In genomic region chr2:105681927-105682326, GRCh38 we compare ENCODE assay signal across 24 cellular contexts.
"Had no signal": no experiment of that assay in that cellular context is flagged by ENCODE, and none has a peak within 500 bp of the region (broad histone marks: within the 10 kb centered on the region; RNA-seq: fewer than 3 reads in every experiment).

No MANE protein-coding gene starts in this region.

- H3K4me3 Mint-ChIP-seq: immature natural killer cell; naive thymus-derived CD8-positive, alpha-beta T cell; nephron; neural crest cell; stimulated activated memory B cell treated with anti-CD40 and anti-IgM and Interleukin-4, amounts not matched to agents 10 μg/mL and 1 μg/mL and 100 μg/mL, for 72 hours; stimulated activated naive CD8-positive, alpha-beta T cell treated with anti-CD3 and anti-CD28 coated beads, Interleukin-15, amount 100 ng/mL, for 72 hours; type B pancreatic cell had no signal

- H3K4me1 Mint-ChIP-seq: immature natural killer cell; nephron; stimulated activated memory B cell treated with anti-CD40 and anti-IgM and Interleukin-4, amounts not matched to agents 10 μg/mL and 1 μg/mL and 100 μg/mL, for 72 hours had no signal

- H3K36me3 Mint-ChIP-seq: immature natural killer cell; naive thymus-derived CD8-positive, alpha-beta T cell; stimulated activated memory B cell treated with anti-CD40 and anti-IgM and Interleukin-4, amounts not matched to agents 10 μg/mL and 1 μg/mL and 100 μg/mL, for 72 hours; type B pancreatic cell had no signal

- H3K27me3 ChIP-seq: left lung, right atrium auricular region, tibial nerve, vagina had no signal

- H3K4me3 ChIP-seq: left lung, lower lobe of right lung, psoas muscle, right atrium auricular region, spleen, tibial nerve, vagina had no signal

- H3K9me3 Mint-ChIP-seq: naive thymus-derived CD8-positive, alpha-beta T cell; nephron; stimulated activated memory B cell treated with anti-CD40 and anti-IgM and Interleukin-4, amounts not matched to agents 10 μg/mL and 1 μg/mL and 100 μg/mL, for 72 hours; stimulated activated naive CD8-positive, alpha-beta T cell treated with anti-CD3 and anti-CD28 coated beads, Interleukin-15, amount 100 ng/mL, for 72 hours; type B pancreatic cell had no signal

- H3K27me3 Mint-ChIP-seq: naive thymus-derived CD8-positive, alpha-beta T cell; stimulated activated naive CD8-positive, alpha-beta T cell treated with anti-CD3 and anti-CD28 coated beads, Interleukin-15, amount 100 ng/mL, for 72 hours had no signal

- H3K4me1 ChIP-seq: left lung, lower lobe of right lung, parathyroid adenoma, psoas muscle, right atrium auricular region, vagina had no signal

- H3K27ac Mint-ChIP-seq: immature natural killer cell; naive thymus-derived CD8-positive, alpha-beta T cell; nephron; stimulated activated memory B cell treated with anti-CD40 and anti-IgM and Interleukin-4, amounts not matched to agents 10 μg/mL and 1 μg/mL and 100 μg/mL, for 72 hours; stimulated activated naive CD8-positive, alpha-beta T cell treated with anti-CD3 and anti-CD28 coated beads, Interleukin-15, amount 100 ng/mL, for 72 hours; type B pancreatic cell had no signal

- H3K27ac ChIP-seq: left lung, lower lobe of right lung, parathyroid adenoma, psoas muscle, right atrium auricular region, spleen, tibial nerve, vagina had no signal

- DNase-seq: immature natural killer cell; kidney; left colon; left lung; lower lobe of right lung; mammary epithelial cell; mesenchymal stem cell; naive thymus-derived CD8-positive, alpha-beta T cell; psoas muscle; small intestine; spleen; stimulated activated CD4-positive, alpha-beta T cell treated with anti-CD3 and anti-CD28 coated beads, Interleukin-4, amount 100 ng/mL, for 4 hours; stimulated activated CD8-positive, alpha-beta memory T cell treated with anti-CD3 and anti-CD28 coated beads, Interleukin-4, amount 100 ng/mL, for 48 hours; stimulated activated naive CD4-positive, alpha-beta T cell treated with Interleukin-2 at 50 U/mL for 16 hours; stimulated activated naive CD8-positive, alpha-beta T cell treated with anti-CD3 and anti-CD28 coated beads, Interleukin-15, amount 100 ng/mL, for 72 hours had no signal

- H3K9me3 ChIP-seq: left lung, lower lobe of right lung, psoas muscle, right atrium auricular region, spleen, tibial nerve, vagina had no signal

- ATAC-seq: left colon; left lung; lower lobe of right lung; naive thymus-derived CD8-positive, alpha-beta T cell; psoas muscle; sciatic nerve; stimulated activated memory B cell treated with anti-CD40 and anti-IgM and Interleukin-4, amounts not matched to agents 10 μg/mL and 1 μg/mL and 100 μg/mL, for 72 hours; stimulated activated naive CD8-positive, alpha-beta T cell treated with anti-CD3 and anti-CD28 coated beads, Interleukin-15, amount 100 ng/mL, for 72 hours had no signal
